In the genomic region with DNA sequence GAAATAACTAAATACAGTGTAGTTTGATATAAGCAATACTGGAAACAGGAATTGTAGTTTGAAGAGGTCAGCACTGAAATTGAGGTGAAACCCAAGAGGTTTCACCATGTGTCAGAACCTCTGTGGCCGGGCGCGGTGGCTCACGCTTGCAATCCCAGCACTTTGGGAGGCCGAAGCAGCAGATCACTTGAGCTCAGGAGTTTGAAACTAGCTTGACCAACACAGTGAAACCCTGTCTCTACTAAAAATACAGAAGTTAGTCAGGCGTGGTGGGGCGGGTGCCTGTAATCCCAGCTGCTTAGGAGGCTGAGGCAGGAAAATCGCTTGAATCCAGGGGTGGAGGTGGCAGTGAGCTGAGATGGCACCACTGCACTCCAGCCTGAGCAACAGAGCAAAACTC, we compare ENCODE assay signal across 17 cellular contexts.
"Had no signal": no experiment of that assay in that cellular context is flagged by ENCODE, and none has a peak within 500 bp of the region (broad histone marks: within the 10 kb centered on the region; RNA-seq: fewer than 3 reads in every experiment).

No MANE protein-coding gene starts in this region.

- H3K27ac Mint-ChIP-seq: activated naive CD8-positive, alpha-beta T cell treated with anti-CD3 and anti-CD28 coated beads, Interleukin-2, amount 10 ng/mL, durations not matched to agents 7 days and 5 days; activated T-helper 1 cell treated with anti-CD3 and anti-CD28 coated beads, Interleukin-12 subunit alpha, Interleukin-12 subunit beta, Interleukin-2, Interleukin-4 antibody, amounts not matched to agents 30 ng/mL and 10 ng/mL and 1 ng/mL, durations not matched to agents 14 hours and 24 hours and 36 hours; stimulated activated effector memory CD8-positive, alpha-beta T cell treated with anti-CD3 and anti-CD28 coated beads, Interleukin-12 subunit alpha, Interleukin-12 subunit beta, amount 100 ng/mL, for 72 hours had no signal

- H3K4me1 ChIP-seq: prostate gland, uterus had no signal

- H3K27me3 ChIP-seq: brain microvascular endothelial cell, uterus had no signal

- H3K27ac ChIP-seq: brain microvascular endothelial cell, prostate gland, thoracic aorta, uterus had no signal

- DNase-seq: activated CD4-positive, CD25-positive, alpha-beta regulatory T cell treated with anti-CD3 and anti-CD28 coated beads, Interleukin-2, amount 50 U/mL, for 72 hours; activated naive CD8-positive, alpha-beta T cell treated with anti-CD3 and anti-CD28 coated beads, Interleukin-2, amount 10 ng/mL, durations not matched to agents 7 days and 5 days; anterior cingulate cortex; brain microvascular endothelial cell; cortex of kidney; effector CD8-positive, alpha-beta T cell; foreskin fibroblast; glutamatergic neuron; hypothalamus; kidney glomerular epithelial cell; uterus had no signal

- H3K9me3 Mint-ChIP-seq: activated naive CD8-positive, alpha-beta T cell treated with anti-CD3 and anti-CD28 coated beads, Interleukin-2, amount 10 ng/mL, durations not matched to agents 7 days and 5 days; activated T-helper 1 cell treated with anti-CD3 and anti-CD28 coated beads, Interleukin-12 subunit alpha, Interleukin-12 subunit beta, Interleukin-2, Interleukin-4 antibody, amounts not matched to agents 30 ng/mL and 10 ng/mL and 1 ng/mL, durations not matched to agents 14 hours and 24 hours and 36 hours; central memory CD8-positive, alpha-beta T cell; stimulated activated effector memory CD8-positive, alpha-beta T cell treated with anti-CD3 and anti-CD28 coated beads, Interleukin-12 subunit alpha, Interleukin-12 subunit beta, amount 100 ng/mL, for 72 hours had no signal

- H3K27me3 Mint-ChIP-seq: activated naive CD8-positive, alpha-beta T cell treated with anti-CD3 and anti-CD28 coated beads, Interleukin-2, amount 10 ng/mL, durations not matched to agents 7 days and 5 days; central memory CD8-positive, alpha-beta T cell had no signal

- H3K4me3 Mint-ChIP-seq: activated naive CD8-positive, alpha-beta T cell treated with anti-CD3 and anti-CD28 coated beads, Interleukin-2, amount 10 ng/mL, durations not matched to agents 7 days and 5 days; activated T-helper 1 cell treated with anti-CD3 and anti-CD28 coated beads, Interleukin-12 subunit alpha, Interleukin-12 subunit beta, Interleukin-2, Interleukin-4 antibody, amounts not matched to agents 30 ng/mL and 10 ng/mL and 1 ng/mL, durations not matched to agents 14 hours and 24 hours and 36 hours; central memory CD8-positive, alpha-beta T cell; stimulated activated effector memory CD8-positive, alpha-beta T cell treated with anti-CD3 and anti-CD28 coated beads, Interleukin-12 subunit alpha, Interleukin-12 subunit beta, amount 100 ng/mL, for 72 hours had no signal

- H3K36me3 Mint-ChIP-seq: activated naive CD8-positive, alpha-beta T cell treated with anti-CD3 and anti-CD28 coated beads, Interleukin-2, amount 10 ng/mL, durations not matched to agents 7 days and 5 days; stimulated activated effector memory CD8-positive, alpha-beta T cell treated with anti-CD3 and anti-CD28 coated beads, Interleukin-12 subunit alpha, Interleukin-12 subunit beta, amount 100 ng/mL, for 72 hours had no signal

- H3K4me3 ChIP-seq: prostate gland, thoracic aorta, uterus had no signal

- H3K4me1 Mint-ChIP-seq: activated naive CD8-positive, alpha-beta T cell treated with anti-CD3 and anti-CD28 coated beads, Interleukin-2, amount 10 ng/mL, durations not matched to agents 7 days and 5 days had no signal

- H3K9me3 ChIP-seq: prostate gland, thoracic aorta, uterus had no signal

- ATAC-seq: sciatic nerve; stimulated activated effector memory CD8-positive, alpha-beta T cell treated with anti-CD3 and anti-CD28 coated beads, Interleukin-12 subunit alpha, Interleukin-12 subunit beta, amount 100 ng/mL, for 72 hours had no signal

- H3K36me3 ChIP-seq: brain microvascular endothelial cell, prostate gland, thoracic aorta, uterus had no signal
